7 cellular contexts compared by ENCODE assay signal in the genomic region with DNA sequence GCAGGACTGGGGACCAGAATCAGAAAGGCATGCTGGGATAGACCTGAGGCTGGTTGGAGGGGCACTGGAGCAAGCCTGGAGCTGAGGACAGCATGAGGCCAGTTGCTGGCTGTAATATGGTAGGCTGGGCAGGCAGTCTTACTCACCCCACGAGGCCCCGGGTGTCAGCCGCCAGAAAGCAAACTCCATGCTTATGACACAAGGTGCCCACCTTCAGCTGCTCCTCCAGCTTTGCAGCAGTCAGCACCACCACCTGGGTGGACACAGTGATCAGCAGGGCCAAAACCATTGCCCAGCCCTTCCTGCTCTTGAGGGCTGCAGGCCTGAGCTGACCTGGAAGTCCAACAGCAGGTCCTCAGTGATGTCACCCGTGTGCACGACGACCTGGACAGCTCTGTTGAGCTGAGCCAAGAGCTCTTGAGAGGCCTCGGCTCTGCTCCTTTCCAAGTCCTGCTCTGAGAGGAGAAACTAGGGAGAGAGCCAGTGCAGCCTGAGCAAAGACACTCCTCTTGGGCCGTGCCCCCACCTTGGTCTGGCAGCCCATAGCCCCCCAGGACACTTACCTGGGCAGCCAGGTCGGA. TPM values are rescaled to one million over a fixed set of nuclear protein-coding genes. Genes with fewer than 3 reads are reported as not detected.
DNase-seq lines count a peak whose midpoint lies in the region; ATAC-seq and TF ChIP-seq lines count a peak whose summit lies in the region.
"Had no signal": no experiment of that assay in that cellular context is flagged by ENCODE, and none has a peak within 500 bp of the region (broad histone marks: within the 10 kb centered on the region; RNA-seq: fewer than 3 reads in every experiment).

No MANE protein-coding gene starts in this region.

- H3K36me3 ChIP-seq in upper lobe of right lung: peaks cover 31% of the 10 kb centered on the region

- H3K4me3 ChIP-seq in right cardiac atrium (ENCODE audit: low read length) (peak overlapping the region; percentile 49), upper lobe of right lung (peak overlapping the region; percentile 66)

- H3K9me3 ChIP-seq in right cardiac atrium (ENCODE audit: control insufficient read depth, low read length): no peaks in the 10 kb centered on the region
- H3K9me3 ChIP-seq in upper lobe of right lung: no peaks in the 10 kb centered on the region

- peaks cover 10% of the 10 kb centered on the region for H3K4me1 ChIP-seq in right cardiac atrium (ENCODE audit: control insufficient read depth, insufficient read depth, low read length)
- peaks cover 33% of the 10 kb centered on the region for H3K4me1 ChIP-seq in upper lobe of right lung

- intact Hi-C loops in right cardiac atrium (cut with DNase I) (no loop called here), upper lobe of right lung (cut with DNase I) (no loop called here)

- peak overlapping the region; percentile 96 for H3K27ac Mint-ChIP-seq in activated naive CD4-positive, alpha-beta T cell treated with anti-CD3 and anti-CD28 coated beads, Interleukin-2, amount 10 ng/mL, durations not matched to agents 7 days and 5 days

- no peaks in the 10 kb centered on the region for H3K9me3 Mint-ChIP-seq in activated naive CD4-positive, alpha-beta T cell treated with anti-CD3 and anti-CD28 coated beads, Interleukin-2, amount 10 ng/mL, durations not matched to agents 7 days and 5 days

- 24% methylated on average over 9 of the region's 9 CpGs for WGBS in right cardiac atrium

- H3K36me3 Mint-ChIP-seq in activated naive CD4-positive, alpha-beta T cell treated with anti-CD3 and anti-CD28 coated beads, Interleukin-2, amount 10 ng/mL, durations not matched to agents 7 days and 5 days: peaks cover 36% of the 10 kb centered on the region

- peak overlapping the region; percentile 99 for H3K4me3 Mint-ChIP-seq in activated naive CD4-positive, alpha-beta T cell treated with anti-CD3 and anti-CD28 coated beads, Interleukin-2, amount 10 ng/mL, durations not matched to agents 7 days and 5 days

- TF ChIP-seq CTCF in upper lobe of right lung (IDR thresholded peaks at IDR 0.05): no peak

- H3K27me3 ChIP-seq in right cardiac atrium (ENCODE audit: control insufficient read depth, insufficient read depth) (no peaks in the 10 kb centered on the region), upper lobe of right lung (no peaks in the 10 kb centered on the region)

- DNase-seq in activated naive CD4-positive, alpha-beta T cell treated with anti-CD3 and anti-CD28 coated beads, Interleukin-2, amount 10 ng/mL, durations not matched to agents 7 days and 5 days: no peak
- no peak for DNase-seq in activated naive CD4-positive, alpha-beta T cell treated with Interleukin-2 at 50 U/mL for 16 hours
- DNase-seq in right cardiac atrium: peak in 1 of 3 donors; percentile 55
- DNase-seq in upper lobe of right lung: no peak
- DNase-seq in NK-92 treated with Interleukin-12 subunit alpha and Interleukin-12 subunit beta, amount 100 ng/mL, for 24 hours (lab: John Stamatoyannopoulos, UW): no peak
- DNase-seq in H4 (ENCODE audit: low spot score): no peak
- DNase-seq: COR-L47 had no signal

- no peaks in the 10 kb centered on the region for H3K27me3 Mint-ChIP-seq in activated naive CD4-positive, alpha-beta T cell treated with anti-CD3 and anti-CD28 coated beads, Interleukin-2, amount 10 ng/mL, durations not matched to agents 7 days and 5 days

- CTCF ChIA-PET in activated naive CD4-positive, alpha-beta T cell treated with anti-CD3 and anti-CD28 coated beads, Interleukin-2, amount 10 ng/mL, durations not matched to agents 7 days and 5 days (lab: Charles Lee): interaction anchor here (0.7 to 15.9 kb wide), 3 partner anchors 10 to 24 kb away, joined by 3 to 225 read pairs (median 25); partner anchors contain the start of genes CDHR4 and INKA1

- H3K27ac ChIP-seq in right cardiac atrium (ENCODE audit: low read length) (peak overlapping the region; percentile 91), upper lobe of right lung (peak overlapping the region; percentile 89)

- ATAC-seq in right cardiac atrium (peak; percentile 41 to 43), upper lobe of right lung (peak; percentile 84)

- peaks cover 37% of the 10 kb centered on the region for H3K4me1 Mint-ChIP-seq in activated naive CD4-positive, alpha-beta T cell treated with anti-CD3 and anti-CD28 coated beads, Interleukin-2, amount 10 ng/mL, durations not matched to agents 7 days and 5 days

RNA-seq across cellular contexts. Expression of gene UBA7, which starts 0.7 kb away (rescaled TPM):
- total RNA-seq in right cardiac atrium: 10 to 100 TPM; 25.5 to 40.5 (median 38.2) TPM
- 25.1 TPM for polyA plus RNA-seq in right cardiac atrium
- 110 TPM for total RNA-seq in upper lobe of right lung
- total RNA-seq in H4 (2014; rRNA removed; shearing (Covaris generic)): 10.4 and 13.2 TPM in 2 replicates

RNA-seq across cellular contexts. Expression of gene INKA1, which starts 9.9 kb away (rescaled TPM):
- total RNA-seq in right cardiac atrium (1 to 10 TPM; 2.2 to 6.4 (median 4.6) TPM), upper lobe of right lung (6.6 TPM)
- polyA plus RNA-seq in right cardiac atrium: 3.9 TPM
- total RNA-seq in H4 (2014; rRNA removed; shearing (Covaris generic)): 0.68 and 2.1 TPM in 2 replicates

RNA-seq across cellular contexts. Expression of gene CDHR4, which starts 13.3 kb away (rescaled TPM):
- total RNA-seq in right cardiac atrium: under 1 TPM in 1 of 4 donors, not detected in 3; 0.29 TPM
- polyA plus RNA-seq in right cardiac atrium: 0.07 TPM
- not detected for total RNA-seq in upper lobe of right lung
- not detected in 2 replicates for total RNA-seq in H4 (2014; rRNA removed; shearing (Covaris generic))

RNA-seq across cellular contexts. Expression of gene IP6K1, which starts 26.7 kb away (rescaled TPM):
- 10 to 100 TPM; 18.4 to 24.0 (median 21.7) TPM for total RNA-seq in right cardiac atrium
- polyA plus RNA-seq in right cardiac atrium: 14.6 TPM
- total RNA-seq in upper lobe of right lung: 39.5 TPM
- total RNA-seq in H4 (2014; rRNA removed; shearing (Covaris generic)): 13.0 and 18.0 TPM in 2 replicates

RNA-seq across cellular contexts. Expression of gene TRAIP, which starts 43.4 kb away (rescaled TPM):
- total RNA-seq in right cardiac atrium (1 to 10 TPM in 3 of 4 donors, under 1 TPM in 1; 0.68 to 1.5 (median 1.3) TPM), upper lobe of right lung (1.5 TPM)
- 0.81 TPM for polyA plus RNA-seq in right cardiac atrium
- total RNA-seq in H4 (2014; rRNA removed; shearing (Covaris generic)): 4.4 and 5.7 TPM in 2 replicates
